17 cellular contexts compared by ENCODE assay signal in genomic region chr4:1575418-1576199, GRCh38.
"Had no signal": no experiment of that assay in that cellular context is flagged by ENCODE, and none has a peak within 500 bp of the region (broad histone marks: within the 10 kb centered on the region; RNA-seq: fewer than 3 reads in every experiment).

No MANE protein-coding gene starts in this region.

- H3K27me3 ChIP-seq: upper lobe of right lung had no signal

- H3K4me3 ChIP-seq: cardiac muscle cell, thoracic aorta, upper lobe of right lung had no signal

- H3K9me3 Mint-ChIP-seq: activated naive CD4-positive, alpha-beta T cell treated with anti-CD3 and anti-CD28 coated beads for 36 hours; activated naive CD8-positive, alpha-beta T cell treated with anti-CD3 and anti-CD28 coated beads, Interleukin-2, amount 50 U/mL, for 24 hours; activated T-helper 2 cell treated with anti-CD3 and anti-CD28 coated beads, Interferon-gamma antibody, Interleukin-2, Interleukin-4, amounts not matched to agents 10 μg/mL and 5 μg/mL and 100 μg/mL, durations not matched to agents 14 hours and 24 hours and 36 hours had no signal

- H3K9me3 ChIP-seq: thoracic aorta, upper lobe of right lung had no signal

- H3K4me1 ChIP-seq: foreskin keratinocyte, upper lobe of right lung had no signal

- H3K27ac ChIP-seq: cardiac muscle cell, foreskin keratinocyte, thoracic aorta, upper lobe of right lung had no signal

- H3K36me3 ChIP-seq: cardiac muscle cell, thoracic aorta, upper lobe of right lung had no signal

- DNase-seq: activated CD4-positive, alpha-beta T cell treated with anti-CD3 and anti-CD28 coated beads for 1 hour; activated CD4-positive, alpha-beta T cell treated with anti-CD3 and anti-CD28 coated beads, Interleukin-2, amount 50 U/mL, for 48 hours; activated CD8-positive, alpha-beta memory T cell treated with anti-CD3 and anti-CD28 coated beads, Interleukin-2, amount 10 ng/mL, durations not matched to agents 7 days and 5 days; activated naive CD4-positive, alpha-beta T cell treated with anti-CD3 and anti-CD28 coated beads for 36 hours; activated naive CD8-positive, alpha-beta T cell treated with anti-CD3 and anti-CD28 coated beads, Interleukin-2, amount 50 U/mL, for 24 hours; activated T-cell treated with anti-CD3 and anti-CD28 coated beads, Interleukin-2, amount 50 U/mL, for 1 hour; foreskin keratinocyte; mammary epithelial cell; naive thymus-derived CD4-positive, alpha-beta T cell; T-helper 1 cell; T1000; upper lobe of right lung had no signal

- H3K36me3 Mint-ChIP-seq: activated CD8-positive, alpha-beta memory T cell treated with anti-CD3 and anti-CD28 coated beads, Interleukin-2, amount 10 ng/mL, durations not matched to agents 7 days and 5 days; naive thymus-derived CD4-positive, alpha-beta T cell; stimulated activated effector memory CD8-positive, alpha-beta T cell treated with anti-CD3 and anti-CD28 coated beads, Interleukin-12 subunit alpha, Interleukin-12 subunit beta, amount 100 ng/mL, for 72 hours had no signal

- H3K4me3 Mint-ChIP-seq: activated CD8-positive, alpha-beta memory T cell treated with anti-CD3 and anti-CD28 coated beads, Interleukin-2, amount 10 ng/mL, durations not matched to agents 7 days and 5 days; activated naive CD4-positive, alpha-beta T cell treated with anti-CD3 and anti-CD28 coated beads for 36 hours; activated naive CD8-positive, alpha-beta T cell treated with anti-CD3 and anti-CD28 coated beads, Interleukin-2, amount 50 U/mL, for 24 hours; stimulated activated effector memory CD8-positive, alpha-beta T cell treated with anti-CD3 and anti-CD28 coated beads, Interleukin-12 subunit alpha, Interleukin-12 subunit beta, amount 100 ng/mL, for 72 hours had no signal

- ATAC-seq: activated CD8-positive, alpha-beta memory T cell treated with anti-CD3 and anti-CD28 coated beads, Interleukin-2, amount 10 ng/mL, durations not matched to agents 7 days and 5 days; activated naive CD8-positive, alpha-beta T cell treated with anti-CD3 and anti-CD28 coated beads, Interleukin-2, amount 50 U/mL, for 24 hours; foreskin keratinocyte; naive thymus-derived CD4-positive, alpha-beta T cell; SK-N-SH treated with all-trans-retinoic acid at 6 μM for 48 hours; stimulated activated effector memory CD8-positive, alpha-beta T cell treated with anti-CD3 and anti-CD28 coated beads, Interleukin-12 subunit alpha, Interleukin-12 subunit beta, amount 100 ng/mL, for 72 hours; upper lobe of right lung had no signal

- H3K27me3 Mint-ChIP-seq: activated CD8-positive, alpha-beta memory T cell treated with anti-CD3 and anti-CD28 coated beads, Interleukin-2, amount 10 ng/mL, durations not matched to agents 7 days and 5 days; activated naive CD8-positive, alpha-beta T cell treated with anti-CD3 and anti-CD28 coated beads, Interleukin-2, amount 50 U/mL, for 24 hours; naive thymus-derived CD4-positive, alpha-beta T cell had no signal

- H3K27ac Mint-ChIP-seq: activated CD8-positive, alpha-beta memory T cell treated with anti-CD3 and anti-CD28 coated beads, Interleukin-2, amount 10 ng/mL, durations not matched to agents 7 days and 5 days; activated naive CD4-positive, alpha-beta T cell treated with anti-CD3 and anti-CD28 coated beads for 36 hours; activated naive CD8-positive, alpha-beta T cell treated with anti-CD3 and anti-CD28 coated beads, Interleukin-2, amount 50 U/mL, for 24 hours; activated T-helper 2 cell treated with anti-CD3 and anti-CD28 coated beads, Interferon-gamma antibody, Interleukin-2, Interleukin-4, amounts not matched to agents 10 μg/mL and 5 μg/mL and 100 μg/mL, durations not matched to agents 14 hours and 24 hours and 36 hours; stimulated activated effector memory CD8-positive, alpha-beta T cell treated with anti-CD3 and anti-CD28 coated beads, Interleukin-12 subunit alpha, Interleukin-12 subunit beta, amount 100 ng/mL, for 72 hours had no signal

- H3K4me1 Mint-ChIP-seq: activated CD8-positive, alpha-beta memory T cell treated with anti-CD3 and anti-CD28 coated beads, Interleukin-2, amount 10 ng/mL, durations not matched to agents 7 days and 5 days; activated naive CD8-positive, alpha-beta T cell treated with anti-CD3 and anti-CD28 coated beads, Interleukin-2, amount 50 U/mL, for 24 hours had no signal
